Comparison of ENCODE assay signal across 13 cellular contexts in genomic region chr19:48726573-48726972, GRCh38. TPM values are rescaled to one million over a fixed set of nuclear protein-coding genes. Genes with fewer than 3 reads are reported as not detected.
DNase-seq lines count a peak whose midpoint lies in the region; ATAC-seq and TF ChIP-seq lines count a peak whose summit lies in the region.
"Had no signal": no experiment of that assay in that cellular context is flagged by ENCODE, and none has a peak within 500 bp of the region (broad histone marks: within the 10 kb centered on the region; RNA-seq: fewer than 3 reads in every experiment).

No MANE protein-coding gene starts in this region.

- no peaks in the 10 kb centered on the region for H3K27me3 ChIP-seq in OCI-LY3 (ENCODE audit: low read depth, low read length)

- H3K9me3 Mint-ChIP-seq in endothelial cell (ENCODE audit: unreplicated experiment) = no peaks in the 10 kb centered on the region
- H3K9me3 Mint-ChIP-seq in stimulated activated effector memory CD8-positive, alpha-beta T cell treated with anti-CD3 and anti-CD28 coated beads, Interleukin-12 subunit alpha, Interleukin-12 subunit beta, amount 100 ng/mL, for 72 hours = peaks cover 15% of the 10 kb centered on the region

- H3K79me2 ChIP-seq in OCI-LY3 (ENCODE audit: low read length) = no peaks in the 10 kb centered on the region

- no peak overlapping the region; the same call in 1 of the 2 replicates for H3K4me3 ChIP-seq in OCI-LY3 (ENCODE audit: low read length)

- H3K36me3 ChIP-seq in OCI-LY3 (replicated peaks; ENCODE audit: low read depth, low read length) = peaks cover 12% of the 10 kb centered on the region

- H3K4me2 ChIP-seq in OCI-LY3 (ENCODE audit: low read length) = peak overlapping the region; percentile 23

- peak; percentile 58 for DNase-seq in DMS53 (lab: John Stamatoyannopoulos, UW)
- no peak for DNase-seq in DMS53 treated with DMSO at 0.1 percent for 48 hours (lab: John Stamatoyannopoulos, UW; ENCODE audit: unreplicated experiment)
- no peak for DNase-seq in endothelial cell (ENCODE audit: low spot score)
- DNase-seq in stimulated activated effector memory CD8-positive, alpha-beta T cell treated with anti-CD3 and anti-CD28 coated beads, Interleukin-12 subunit alpha, Interleukin-12 subunit beta, amount 100 ng/mL, for 72 hours (ENCODE audit: low spot score in 2 of 2) = no peak
- DNase-seq in anterior cingulate cortex (lab: John Stamatoyannopoulos, UW) = no peak
- DNase-seq in erythroblast (lab: John Stamatoyannopoulos, UW) = no peak
- DNase-seq: 8988T; activated CD4-positive, alpha-beta T cell treated with anti-CD3 and anti-CD28 coated beads, Interleukin-2, amount 50 U/mL, for 4 hours; cerebellar nuclear complex; NCI-H82 had no signal

- H3K27ac ChIP-seq in OCI-LY3 (ENCODE audit: low read length) = peak overlapping the region; percentile 49

- no peak overlapping the region for H3K9ac ChIP-seq in OCI-LY3 (ENCODE audit: low read length)

- ATAC-seq in stimulated activated effector memory CD8-positive, alpha-beta T cell treated with anti-CD3 and anti-CD28 coated beads, Interleukin-12 subunit alpha, Interleukin-12 subunit beta, amount 100 ng/mL, for 72 hours = peak; percentile 61
- ATAC-seq in GM18520 (IDR thresholded peaks at IDR 0.05; ENCODE audit: unreplicated experiment) = no peak

- no peaks in the 10 kb centered on the region for H3K9me3 ChIP-seq in OCI-LY3 (ENCODE audit: insufficient read depth, low read length)

- peaks cover 26% of the 10 kb centered on the region for H3K4me1 ChIP-seq in OCI-LY3 (ENCODE audit: low read length)

- H2AFZ ChIP-seq in OCI-LY3 (ENCODE audit: low read depth, low read length) = peak overlapping the region; percentile 62

- no peak for TF ChIP-seq POLR2A in erythroblast (IDR thresholded peaks at IDR 0.05; ENCODE audit: low read length)

- H3K4me3 Mint-ChIP-seq in endothelial cell (ENCODE audit: unreplicated experiment) = peak overlapping the region; percentile 74
- H3K4me3 Mint-ChIP-seq in stimulated activated effector memory CD8-positive, alpha-beta T cell treated with anti-CD3 and anti-CD28 coated beads, Interleukin-12 subunit alpha, Interleukin-12 subunit beta, amount 100 ng/mL, for 72 hours = no peak overlapping the region

- no peak for TF ChIP-seq CTCF in OCI-LY3 (IDR thresholded peaks at IDR 0.05; ENCODE audit: low read depth, low read length)
- no peak for TF ChIP-seq CTCF in endothelial cell (IDR thresholded peaks at IDR 0.05; ENCODE audit: unreplicated experiment)

- no peaks in the 10 kb centered on the region for H4K20me1 ChIP-seq in OCI-LY3 (ENCODE audit: insufficient read depth, low read length)

- H3K27me3 Mint-ChIP-seq in endothelial cell (ENCODE audit: unreplicated experiment) = peaks cover 30% of the 10 kb centered on the region

- peak overlapping the region; percentile 99 for H3K27ac Mint-ChIP-seq in endothelial cell (ENCODE audit: unreplicated experiment)
- H3K27ac Mint-ChIP-seq in stimulated activated effector memory CD8-positive, alpha-beta T cell treated with anti-CD3 and anti-CD28 coated beads, Interleukin-12 subunit alpha, Interleukin-12 subunit beta, amount 100 ng/mL, for 72 hours = no peak overlapping the region

- H3K36me3 Mint-ChIP-seq in endothelial cell (ENCODE audit: low read depth, unreplicated experiment) = peaks cover 65% of the 10 kb centered on the region
- no peaks in the 10 kb centered on the region for H3K36me3 Mint-ChIP-seq in stimulated activated effector memory CD8-positive, alpha-beta T cell treated with anti-CD3 and anti-CD28 coated beads, Interleukin-12 subunit alpha, Interleukin-12 subunit beta, amount 100 ng/mL, for 72 hours

- peaks cover 56% of the 10 kb centered on the region for H3K4me1 Mint-ChIP-seq in endothelial cell (ENCODE audit: unreplicated experiment)
- H3K4me1 Mint-ChIP-seq in stimulated activated effector memory CD8-positive, alpha-beta T cell treated with anti-CD3 and anti-CD28 coated beads, Interleukin-12 subunit alpha, Interleukin-12 subunit beta, amount 100 ng/mL, for 72 hours = peaks cover 22% of the 10 kb centered on the region

RNA-seq across cellular contexts. Expression of gene MAMSTR, which starts 7.0 kb away (rescaled TPM):
- 1.5 TPM for total RNA-seq in endothelial cell (ENCODE audit: unreplicated experiment)

RNA-seq across cellular contexts. Expression of gene RASIP1, which starts 13.8 kb away (rescaled TPM):
- 192 TPM for total RNA-seq in endothelial cell (ENCODE audit: unreplicated experiment)
- total RNA-seq: HT1080 had no signal

RNA-seq across cellular contexts. Expression of gene IZUMO1, which starts 20.1 kb away (rescaled TPM):
- 3.3 TPM for total RNA-seq in endothelial cell (ENCODE audit: unreplicated experiment)
- total RNA-seq: HT1080 had no signal

RNA-seq across cellular contexts. Expression of gene FUT1, which starts 25.9 kb away (rescaled TPM):
- 5.7 TPM for total RNA-seq in endothelial cell (ENCODE audit: unreplicated experiment)
- total RNA-seq: HT1080 had no signal

RNA-seq across cellular contexts. Expression of gene FGF21, which starts 28.8 kb away (rescaled TPM):
- total RNA-seq in endothelial cell (ENCODE audit: unreplicated experiment) = not detected
- total RNA-seq: HT1080 had no signal
